In the genomic region with DNA sequence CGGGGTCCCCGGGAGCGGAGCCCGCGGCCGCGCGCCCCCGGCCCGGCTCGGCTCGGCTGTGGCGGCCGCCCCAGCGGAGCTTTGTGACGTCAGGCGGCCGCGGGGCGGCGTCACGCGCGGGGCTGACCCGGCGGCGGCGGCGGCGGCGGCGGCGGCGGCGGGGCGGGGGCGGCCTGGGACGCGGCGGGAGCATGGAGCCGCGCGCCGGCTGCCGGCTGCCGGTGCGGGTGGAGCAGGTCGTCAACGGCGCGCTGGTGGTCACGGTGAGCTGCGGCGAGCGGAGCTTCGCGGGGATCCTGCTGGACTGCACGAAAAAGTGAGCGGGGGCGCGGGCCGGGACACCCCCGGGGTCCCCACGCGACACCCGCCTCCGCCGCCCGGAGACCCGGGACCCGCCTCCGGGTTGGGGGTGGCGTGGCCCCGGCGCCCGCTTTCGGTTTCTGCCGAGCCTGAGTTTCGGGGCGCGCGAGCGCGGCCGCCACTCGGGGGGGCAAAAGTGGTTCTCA, we compare ENCODE assay signal across 8 cellular contexts. TPM values are rescaled to one million over a fixed set of nuclear protein-coding genes. Genes with fewer than 3 reads are reported as not detected.
DNase-seq lines count a peak whose midpoint lies in the region; ATAC-seq and TF ChIP-seq lines count a peak whose summit lies in the region.

Gene PWWP2B (plus strand): TSS at position 165 of the 506 bp plus-strand sequence. CDS start 27 bp downstream, at position 192.

- no peaks in the 10 kb centered on the region for H3K27me3 ChIP-seq in KMS-11 (ENCODE audit: insufficient read depth, low read depth)
- H3K27me3 ChIP-seq in naive thymus-derived CD4-positive, alpha-beta T cell (ENCODE audit: control insufficient read depth in 2 of 2, insufficient read depth in 2 of 2, low read length in 2 of 2), result no peaks in the 10 kb centered on the region
- no peaks in the 10 kb centered on the region for H3K27me3 ChIP-seq in tibial artery

- peak within 1 kb of the TSS; percentile 31 for H2AFZ ChIP-seq in KMS-11 (ENCODE audit: low read depth)

- H3K9ac ChIP-seq in KMS-11, result peak within 1 kb of the TSS; percentile 92

- peak within 1 kb of the TSS; percentile 83 to 95 (median 90) for H3K4me3 Mint-ChIP-seq in naive thymus-derived CD4-positive, alpha-beta T cell

- peak; percentile 11 for ATAC-seq in esophagus mucosa
- ATAC-seq in naive thymus-derived CD4-positive, alpha-beta T cell, result peak; percentile 65

- no peak for TF ChIP-seq CTCF in GM20000 (IDR thresholded peaks at IDR 0.05; ENCODE audit: extremely low read depth, missing control alignments)
- no peak for TF ChIP-seq CTCF in KMS-11 (conservative IDR thresholded peaks at IDR 0.05; ENCODE audit: low read depth, low read length)
- no peak for TF ChIP-seq CTCF in tibial artery (IDR thresholded peaks at IDR 0.05)

- H3K27ac ChIP-seq in KMS-11 (peak within 1 kb of the TSS; percentile 99), tibial artery (peak within 1 kb of the TSS; percentile 88 to 98)
- H3K27ac ChIP-seq in naive thymus-derived CD4-positive, alpha-beta T cell (ENCODE audit: low read depth, low read length), result peak within 1 kb of the TSS; percentile 85

- no peaks in the 10 kb centered on the region for H4K20me1 ChIP-seq in KMS-11 (ENCODE audit: insufficient read depth)

- peaks cover 40% of the 10 kb centered on the region for H3K79me2 ChIP-seq in KMS-11 (ENCODE audit: insufficient read depth, low read depth)

- peaks cover 0 to 6% (median 0%) of the 10 kb centered on the region in 11 donors for H3K9me3 Mint-ChIP-seq in naive thymus-derived CD4-positive, alpha-beta T cell

- H3K36me3 Mint-ChIP-seq in naive thymus-derived CD4-positive, alpha-beta T cell, result peaks cover 0 to 5% (median 0%) of the 10 kb centered on the region in 5 donors

- H3K36me3 ChIP-seq in KMS-11 (ENCODE audit: insufficient read depth) (no peaks in the 10 kb centered on the region), tibial artery (no peaks in the 10 kb centered on the region)
- H3K36me3 ChIP-seq in naive thymus-derived CD4-positive, alpha-beta T cell (ENCODE audit: control insufficient read depth in 2 of 3, insufficient read depth in 3 of 3, low read length in 3 of 3), result no peaks in the 10 kb centered on the region

- peaks cover 0 to 6% (median 0%) of the 10 kb centered on the region in 5 donors for H3K27me3 Mint-ChIP-seq in naive thymus-derived CD4-positive, alpha-beta T cell

- no peak within 1 kb of the TSS for H3K4me3 ChIP-seq in KMS-11 (IDR thresholded peaks at IDR 0.05; ENCODE audit: insufficient read depth, low read depth, low read length)
- peak within 1 kb of the TSS; percentile 79 for H3K4me3 ChIP-seq in naive thymus-derived CD4-positive, alpha-beta T cell (ENCODE audit: low read length)
- H3K4me3 ChIP-seq in tibial artery, result peak within 1 kb of the TSS; percentile 98 to 99

- H3K9me3 ChIP-seq in naive thymus-derived CD4-positive, alpha-beta T cell (ENCODE audit: control insufficient read depth in 2 of 3, low read length in 3 of 3), result no peaks in the 10 kb centered on the region
- H3K9me3 ChIP-seq in tibial artery, result no peaks in the 10 kb centered on the region

- peaks cover 0 to 38% (median 25%) of the 10 kb centered on the region in 7 donors for H3K4me1 Mint-ChIP-seq in naive thymus-derived CD4-positive, alpha-beta T cell

- peak; percentile 84 for DNase-seq in AG20443 (ENCODE audit: low spot score)
- DNase-seq in GM20000 (ENCODE audit: low spot score), result peak; percentile 86
- peak; percentile 47 for DNase-seq in activated T-cell treated with anti-CD3 and anti-CD28 coated beads for 1 hour (ENCODE audit: low read depth)
- peak; percentile 48 to 73 (median 60) for DNase-seq in naive thymus-derived CD4-positive, alpha-beta T cell
- DNase-seq in tibial artery, result no peak
- no peak for DNase-seq in NCI-H524 treated with DMSO at 0.1 percent for 48 hours (lab: John Stamatoyannopoulos, UW)

- peaks cover 25% of the 10 kb centered on the region for H3K4me1 ChIP-seq in KMS-11 (ENCODE audit: low read depth, poor library complexity, severe bottlenecking)
- peaks cover 9 to 10% of the 10 kb centered on the region in 2 donors for H3K4me1 ChIP-seq in naive thymus-derived CD4-positive, alpha-beta T cell (ENCODE audit: control insufficient read depth in 2 of 2, insufficient read depth in 2 of 2, low read length in 2 of 2)
- H3K4me1 ChIP-seq in tibial artery, result peaks cover 0 to 57% (median 29%) of the 10 kb centered on the region in 4 donors

- intact Hi-C loops in naive thymus-derived CD4-positive, alpha-beta T cell (cut with micrococcal nuclease), result loop anchor here (1.0 to 5.0 kb wide), 6 partner anchors 24 to 140 kb away; partner anchors contain the start of genes INPP5A (in 1 of the 2), LRRC27 (in 1 of the 2) and STK32C (in 1 of the 2)
- intact Hi-C loops in tibial artery (cut with DNase I; ENCODE audit: low total_unique reads), result loop anchor here (1.0 to 10.0 kb wide), 4 partner anchors 24 to 248 kb away; partner anchors contain the start of gene LRRC27

- H3K4me2 ChIP-seq in KMS-11, result peak within 1 kb of the TSS; percentile 86

- POLR2A ChIA-PET in naive thymus-derived CD4-positive, alpha-beta T cell (lab: Charles Lee), result interaction anchor here (1.0 to 1.6 kb wide), 5 partner anchors 10 to 54 kb away, joined by 3 to 8 read pairs (median 6); no protein-coding TSS in a partner anchor

- peak within 1 kb of the TSS; percentile 42 to 90 (median 86) for H3K27ac Mint-ChIP-seq in naive thymus-derived CD4-positive, alpha-beta T cell

- CTCF ChIA-PET in naive thymus-derived CD4-positive, alpha-beta T cell (lab: Charles Lee), result interaction anchor here (0.6 kb wide), 2 partner anchors 29 to 55 kb away, joined by 3 read pairs; no protein-coding TSS in a partner anchor

RNA-seq across cellular contexts. Expression of gene PWWP2B, which starts in this region (rescaled TPM):
- total RNA-seq in esophagus mucosa, result 14.6 TPM
- 10 to 100 TPM in 4 of 5 experiments, 1 to 10 TPM in 1; 9.1 to 22.2 (median 12.1) TPM for total RNA-seq in naive thymus-derived CD4-positive, alpha-beta T cell
- 1 to 10 TPM; 1.5 to 3.6 TPM for polyA plus RNA-seq in naive thymus-derived CD4-positive, alpha-beta T cell

Comparison
In these comparisons a context has a peak if more than half of its experiments do, and no peak if none do; other contexts are left out.
1. DNase-seq: peak in AG20443 (single experiment), GM20000 (single experiment), activated T-cell treated with anti-CD3 and anti-CD28 coated beads for 1 hour (single experiment) and naive thymus-derived CD4-positive, alpha-beta T cell (9 of 9); none in tibial artery (0 of 2) and NCI-H524 treated with DMSO at 0.1 percent for 48 hours (single experiment).
2. Peak in every context shown above with its lines, with median percentiles within 50 percentile points of each other: H3K27ac ChIP-seq.